ENCODE assay signal across 1 cellular context in genomic region chr6:31203345-31203979, GRCh38.
A peak's percentile ranks its signal among the peaks of the same experiment; 100 is the strongest.
TF ChIP-seq lines count a peak whose summit lies in the region.

No MANE protein-coding gene starts in this region.

TF ChIP-seq in HCT116, 20 proteins besides CTCF, POLR2A, EP300 and RAD21 (continued from another document):
- TF ChIP-seq MAX (IDR thresholded peaks at IDR 0.05) (peak; percentile 67), EZH2phosphoT487 (IDR thresholded peaks at IDR 0.05; ENCODE audit: borderline replicate concordance) (no peak)
